Comparison of ENCODE assay signal across 13 cellular contexts in genomic region chr15:73921257-73921890, GRCh38. TPM values are rescaled to one million over a fixed set of nuclear protein-coding genes. Genes with fewer than 3 reads are reported as not detected.
DNase-seq lines count a peak whose midpoint lies in the region; ATAC-seq and TF ChIP-seq lines count a peak whose summit lies in the region.
"Had no signal": no experiment of that assay in that cellular context is flagged by ENCODE, and none has a peak within 500 bp of the region (broad histone marks: within the 10 kb centered on the region; RNA-seq: fewer than 3 reads in every experiment).

No MANE protein-coding gene starts in this region.

- peaks cover 15% of the 10 kb centered on the region for H3K9me3 Mint-ChIP-seq in glutamatergic neuron (ENCODE audit: unreplicated experiment)

- H3K9me3 ChIP-seq in T-helper 17 cell (ENCODE audit: control insufficient read depth, low read length, poor library complexity, severe bottlenecking) (no peaks in the 10 kb centered on the region), tibial artery (no peaks in the 10 kb centered on the region)

- DNase-seq in Right ventricle myocardium superior (peak; percentile 84), cardiac septum (ENCODE audit: low spot score) (no peak), T-helper 17 cell (no peak), glutamatergic neuron (no peak), tibial artery (peak in 1 of 2 donors; percentile 43), iPS-NIHi11 (ENCODE audit: low spot score) (no peak), mesenteric fat pad (ENCODE audit: low spot score) (no peak)
- DNase-seq in activated effector memory CD4-positive, alpha-beta T cell treated with anti-CD3 and anti-CD28 coated beads, Interleukin-2, amount 50 U/mL, for 16 hours, result no peak
- DNase-seq: Kasumi-1; occipital lobe; stimulated activated CD4-positive, alpha-beta T cell treated with anti-CD3 and anti-CD28 coated beads, Interleukin-12 subunit alpha, Interleukin-12 subunit beta, amount 100 ng/mL, for 4 hours had no signal

- no peaks in the 10 kb centered on the region for H3K27me3 ChIP-seq in tibial artery

- peaks cover 0 to 8% (median 4%) of the 10 kb centered on the region in 3 donors for H3K36me3 ChIP-seq in tibial artery

- no peak overlapping the region for H3K4me3 ChIP-seq in tibial artery

- intact Hi-C loops in Right ventricle myocardium superior (cut with DNase I), result no loop called here
- intact Hi-C loops in cardiac septum (cut with DNase I), result no loop called here
- intact Hi-C loops in tibial artery (cut with DNase I; ENCODE audit: low total_unique reads), result no loop called here

- ATAC-seq in Right ventricle myocardium superior (ENCODE audit: poor library complexity) (peak; percentile 79), T-helper 17 cell (no peak)

- H3K27ac Mint-ChIP-seq in T-helper 17 cell (peak overlapping the region; percentile 95), glutamatergic neuron (ENCODE audit: unreplicated experiment) (peak overlapping the region; percentile 80)

- H3K4me3 Mint-ChIP-seq in T-helper 17 cell, result no peak overlapping the region
- peak overlapping the region; percentile 80 for H3K4me3 Mint-ChIP-seq in glutamatergic neuron (ENCODE audit: unreplicated experiment)
- H3K4me3 Mint-ChIP-seq: activated CD4-positive, alpha-beta T cell treated with anti-CD3 and anti-CD28 coated beads, Interleukin-2, amount 10 ng/mL, durations not matched to agents 7 days and 5 days had no signal

- peaks cover 21 to 55% (median 47%) of the 10 kb centered on the region in 4 donors for H3K4me1 ChIP-seq in tibial artery

- H3K36me3 Mint-ChIP-seq in T-helper 17 cell (ENCODE audit: low read depth), result peaks cover 4% of the 10 kb centered on the region
- peaks cover 20% of the 10 kb centered on the region for H3K36me3 Mint-ChIP-seq in glutamatergic neuron (ENCODE audit: unreplicated experiment)

- H3K27me3 Mint-ChIP-seq in T-helper 17 cell (no peaks in the 10 kb centered on the region), glutamatergic neuron (ENCODE audit: unreplicated experiment) (peaks cover 12% of the 10 kb centered on the region)

- no peak for TF ChIP-seq CTCF in glutamatergic neuron (IDR thresholded peaks at IDR 0.05; ENCODE audit: partially characterized antibody, unreplicated experiment)
- no peak for TF ChIP-seq CTCF in tibial artery (IDR thresholded peaks at IDR 0.05)

- H3K4me1 Mint-ChIP-seq in T-helper 17 cell, result peaks cover 37% of the 10 kb centered on the region
- H3K4me1 Mint-ChIP-seq in glutamatergic neuron (ENCODE audit: low read depth, unreplicated experiment), result peaks cover 51% of the 10 kb centered on the region

- H3K27ac ChIP-seq in tibial artery, result peak overlapping the region; percentile 98 to 100

RNA-seq across cellular contexts. Expression of gene LOXL1, which starts 4.9 kb away (rescaled TPM):
- total RNA-seq in Right ventricle myocardium superior, result 14.6 TPM
- total RNA-seq in cardiac septum, result 29.1 TPM
- 1 to 10 TPM; 2.9 to 8.4 TPM for total RNA-seq in T-helper 17 cell
- total RNA-seq in glutamatergic neuron (ENCODE audit: unreplicated experiment), result 163 TPM
- total RNA-seq in mesenteric fat pad, result 14.0 TPM

RNA-seq across cellular contexts. Expression of gene TBC1D21, which starts 48.0 kb away (rescaled TPM):
- total RNA-seq in Right ventricle myocardium superior, result not detected
- not detected for total RNA-seq in cardiac septum
- total RNA-seq in T-helper 17 cell, result not detected
- total RNA-seq in glutamatergic neuron (ENCODE audit: unreplicated experiment), result not detected
- total RNA-seq in mesenteric fat pad, result not detected
- total RNA-seq: activated CD4-positive, alpha-beta T cell treated with anti-CD3 and anti-CD28 coated beads, Interleukin-2, amount 10 ng/mL, durations not matched to agents 7 days and 5 days; liver; occipital lobe had no signal
